In genomic region chr11:103927535-103927934, GRCh38 we compare ENCODE assay signal across 9 cellular contexts.
DNase-seq lines count a peak whose midpoint lies in the region; TF ChIP-seq lines count a peak whose summit lies in the region.
"Had no signal": no experiment of that assay in that cellular context is flagged by ENCODE, and none has a peak within 500 bp of the region (broad histone marks: within the 10 kb centered on the region; RNA-seq: fewer than 3 reads in every experiment).

No MANE protein-coding gene starts in this region.

- H3K36me3 Mint-ChIP-seq in CD8-positive, alpha-beta memory T cell = no peaks in the 10 kb centered on the region

- no peak overlapping the region for H4K8ac ChIP-seq in mesendoderm (ENCODE audit: low read depth, low read length)

- H3K36me3 ChIP-seq in GM06990 (ENCODE audit: control insufficient read depth, insufficient read depth, low read length) (no peaks in the 10 kb centered on the region), brain microvascular endothelial cell (replicated peaks) (no peaks in the 10 kb centered on the region), mesendoderm (ENCODE audit: control insufficient read depth, insufficient read depth, low read length) (no peaks in the 10 kb centered on the region), stomach (no peaks in the 10 kb centered on the region)
- H3K36me3 ChIP-seq in CD8-positive, alpha-beta memory T cell (ENCODE audit: insufficient read depth, low read length) = no peaks in the 10 kb centered on the region

- POLR2A ChIA-PET in CD8-positive, alpha-beta memory T cell (lab: Charles Lee) = no interaction called here

- H3K27me3 ChIP-seq in GM06990 (replicated peaks; ENCODE audit: control insufficient read depth, insufficient read depth, low read length) = no peaks in the 10 kb centered on the region
- H3K27me3 ChIP-seq in brain microvascular endothelial cell (replicated peaks) = no peaks in the 10 kb centered on the region
- no peaks in the 10 kb centered on the region for H3K27me3 ChIP-seq in mesendoderm (ENCODE audit: insufficient read depth, low read length, poor library complexity)
- H3K27me3 ChIP-seq in CD8-positive, alpha-beta memory T cell (ENCODE audit: insufficient read depth, low read length, poor library complexity, severe bottlenecking) = no peaks in the 10 kb centered on the region
- H3K27me3 ChIP-seq in stomach = no peaks in the 10 kb centered on the region

- TF ChIP-seq CTCF in GM06990 (IDR thresholded peaks at IDR 0.05; ENCODE audit: insufficient read depth, low read length, poor library complexity, severe bottlenecking) (peak; percentile 63), LNCAP (IDR thresholded peaks at IDR 0.05) (peak; percentile 32; the same call in 1 of the 2 replicates), brain microvascular endothelial cell (IDR thresholded peaks at IDR 0.05; ENCODE audit: low read depth, low read length, missing control alignments) (peak; percentile 45), stomach (IDR thresholded peaks at IDR 0.05) (peak in 2 of 7 experiments; percentile 25 to 35)

- H3K4me1 ChIP-seq in mesendoderm (ENCODE audit: control insufficient read depth, low read depth, low read length) (no peaks in the 10 kb centered on the region), stomach (peaks cover 0 to 22% (median 7%) of the 10 kb centered on the region in 4 donors)
- H3K4me1 ChIP-seq in CD8-positive, alpha-beta memory T cell (ENCODE audit: insufficient read depth, low read length) = no peaks in the 10 kb centered on the region

- H2BK120ac ChIP-seq in mesendoderm (ENCODE audit: low read depth, low read length) = no peak overlapping the region

- no peak overlapping the region for H3K9ac ChIP-seq in mesendoderm (ENCODE audit: low read length)

- no peak overlapping the region for H3K4me2 ChIP-seq in mesendoderm (ENCODE audit: low read length)

- CTCF ChIA-PET in CD8-positive, alpha-beta memory T cell (lab: Charles Lee) = no interaction called here

- H3K27ac ChIP-seq in brain microvascular endothelial cell (no peak overlapping the region), mesendoderm (ENCODE audit: low read depth, low read length) (no peak overlapping the region), stomach (no peak overlapping the region)
- no peak overlapping the region for H3K27ac ChIP-seq in CD8-positive, alpha-beta memory T cell (ENCODE audit: low read depth, low read length)

- no peaks in the 10 kb centered on the region for H3K79me2 ChIP-seq in mesendoderm (ENCODE audit: control insufficient read depth, insufficient read depth, low read length)

- H3K4ac ChIP-seq in mesendoderm (ENCODE audit: low read depth, low read length) = no peak overlapping the region

- no peak for TF ChIP-seq EP300 in stomach (IDR thresholded peaks at IDR 0.05)

- H3K4me3 ChIP-seq in GM06990 (replicated peaks; ENCODE audit: low read depth, low read length) (no peak overlapping the region), brain microvascular endothelial cell (ENCODE audit: low read depth, low read length) (no peak overlapping the region), mesendoderm (ENCODE audit: low read length) (no peak overlapping the region), stomach (no peak overlapping the region)
- no peak overlapping the region for H3K4me3 ChIP-seq in CD8-positive, alpha-beta memory T cell (ENCODE audit: low read length)

- H3K79me1 ChIP-seq in mesendoderm (ENCODE audit: low read length) = no peaks in the 10 kb centered on the region

- no peaks in the 10 kb centered on the region for H3K27me3 Mint-ChIP-seq in CD8-positive, alpha-beta memory T cell

- DNase-seq in GM06990 (ENCODE audit: extremely low read depth, insufficient read length) = no peak
- no peak for DNase-seq in brain microvascular endothelial cell
- DNase-seq in mesendoderm = peak; percentile 34
- DNase-seq in occipital lobe (lab: John Stamatoyannopoulos, UW) = no peak
- no peak for DNase-seq in CD8-positive, alpha-beta memory T cell
- DNase-seq in SHP77 treated with DMSO at 0.1 percent for 48 hours (lab: John Stamatoyannopoulos, UW) = no peak
- DNase-seq in stomach = no peak
- DNase-seq: NCI-H146 had no signal

- intact Hi-C loops in stomach (cut with DNase I; ENCODE audit: low total_unique reads) = no loop called here

- no peak overlapping the region for H2AK5ac ChIP-seq in mesendoderm (ENCODE audit: low read length)

- no peak overlapping the region for H3K4me3 Mint-ChIP-seq in CD8-positive, alpha-beta memory T cell

- H2BK15ac ChIP-seq in mesendoderm (replicated peaks; ENCODE audit: low read depth) = no peak overlapping the region

- TF ChIP-seq POLR2A in stomach (IDR thresholded peaks at IDR 0.05) = no peak

- peaks cover 3 to 4% (median 4%) of the 10 kb centered on the region in 3 donors for H3K4me1 Mint-ChIP-seq in CD8-positive, alpha-beta memory T cell

- no peak overlapping the region for H3K27ac Mint-ChIP-seq in CD8-positive, alpha-beta memory T cell

- no CpG with 5 or more reads among the region's 2 CpGs for WGBS in mesendoderm (ENCODE audit: extremely low coverage, insufficient coverage, low lambda C conversion rate)
- WGBS in stomach, 5 donors = 30 to 41% (median 35%) methylated on average over 2 of the region's 2 CpGs

- H4K5ac ChIP-seq in mesendoderm (ENCODE audit: low read length) = no peak overlapping the region

- H3K9me3 Mint-ChIP-seq in CD8-positive, alpha-beta memory T cell = no peaks in the 10 kb centered on the region

- no peak overlapping the region for H2BK5ac ChIP-seq in mesendoderm (ENCODE audit: low read length)

- no peak overlapping the region for H3K56ac ChIP-seq in mesendoderm (ENCODE audit: low read length)

- H3K9me3 ChIP-seq in CD8-positive, alpha-beta memory T cell (ENCODE audit: low read length) = no peaks in the 10 kb centered on the region
- H3K9me3 ChIP-seq in stomach = no peaks in the 10 kb centered on the region

- in situ Hi-C loops in brain microvascular endothelial cell (cut with HindIII; ENCODE audit: low pct_ligation_motif_present, low sequenced_read_pairs) = no loop called here

- no peak overlapping the region for H3K18ac ChIP-seq in mesendoderm (ENCODE audit: low read length)

- H3K23ac ChIP-seq in mesendoderm (ENCODE audit: low read length) = no peak overlapping the region
